3 cellular contexts compared by ENCODE assay signal in genomic region chr10:46529742-46530141, GRCh38. TPM values are rescaled to one million over a fixed set of nuclear protein-coding genes. Genes with fewer than 3 reads are reported as not detected.
"Had no signal": no experiment of that assay in that cellular context is flagged by ENCODE, and none has a peak within 500 bp of the region (broad histone marks: within the 10 kb centered on the region; RNA-seq: fewer than 3 reads in every experiment).

No MANE protein-coding gene starts in this region.

RNA-seq across cellular contexts. Expression of gene GPRIN2, which starts 26.7 kb away (rescaled TPM):
- total RNA-seq: natural killer cell treated with Interleukin-12 subunit alpha and Interleukin-12 subunit beta and Interleukin-15 and Interleukin-18, amount 100 ng/mL, for 72 hours; subcutaneous adipose tissue had no signal

RNA-seq across cellular contexts. Expression of gene SYT15, which starts 49.2 kb away (rescaled TPM):
- total RNA-seq: epithelial cell of proximal tubule had no signal
